In genomic region chr10:73932625-73933112, GRCh38 we compare ENCODE assay signal across 1 cellular context.
TF ChIP-seq lines count a peak whose summit lies in the region.

No MANE protein-coding gene starts in this region.

TF ChIP-seq in WTC11, 78 proteins besides CTCF, POLR2A, EP300 and RAD21 (continued from another document):
- TF ChIP-seq HMGXB4 (CRISPR knock-in tag; IDR thresholded peaks at IDR 0.05) = no peak
- TF ChIP-seq NFYB (CRISPR knock-in tag; conservative IDR thresholded peaks at IDR 0.05; ENCODE audit: low read depth) = no peak
- TF ChIP-seq ZNF423 (CRISPR knock-in tag; IDR thresholded peaks at IDR 0.05) = no peak
- no peak for TF ChIP-seq STAT6 (CRISPR knock-in tag; conservative IDR thresholded peaks at IDR 0.05; ENCODE audit: low read depth)
- no peak for TF ChIP-seq PRRX2 (CRISPR knock-in tag; IDR thresholded peaks at IDR 0.05)
- TF ChIP-seq HMGA2 (CRISPR knock-in tag; IDR thresholded peaks at IDR 0.05) = no peak
TF ChIP-seq in WTC11: peak in this region for 0.
